Comparison of ENCODE assay signal across 17 cellular contexts in the genomic region with DNA sequence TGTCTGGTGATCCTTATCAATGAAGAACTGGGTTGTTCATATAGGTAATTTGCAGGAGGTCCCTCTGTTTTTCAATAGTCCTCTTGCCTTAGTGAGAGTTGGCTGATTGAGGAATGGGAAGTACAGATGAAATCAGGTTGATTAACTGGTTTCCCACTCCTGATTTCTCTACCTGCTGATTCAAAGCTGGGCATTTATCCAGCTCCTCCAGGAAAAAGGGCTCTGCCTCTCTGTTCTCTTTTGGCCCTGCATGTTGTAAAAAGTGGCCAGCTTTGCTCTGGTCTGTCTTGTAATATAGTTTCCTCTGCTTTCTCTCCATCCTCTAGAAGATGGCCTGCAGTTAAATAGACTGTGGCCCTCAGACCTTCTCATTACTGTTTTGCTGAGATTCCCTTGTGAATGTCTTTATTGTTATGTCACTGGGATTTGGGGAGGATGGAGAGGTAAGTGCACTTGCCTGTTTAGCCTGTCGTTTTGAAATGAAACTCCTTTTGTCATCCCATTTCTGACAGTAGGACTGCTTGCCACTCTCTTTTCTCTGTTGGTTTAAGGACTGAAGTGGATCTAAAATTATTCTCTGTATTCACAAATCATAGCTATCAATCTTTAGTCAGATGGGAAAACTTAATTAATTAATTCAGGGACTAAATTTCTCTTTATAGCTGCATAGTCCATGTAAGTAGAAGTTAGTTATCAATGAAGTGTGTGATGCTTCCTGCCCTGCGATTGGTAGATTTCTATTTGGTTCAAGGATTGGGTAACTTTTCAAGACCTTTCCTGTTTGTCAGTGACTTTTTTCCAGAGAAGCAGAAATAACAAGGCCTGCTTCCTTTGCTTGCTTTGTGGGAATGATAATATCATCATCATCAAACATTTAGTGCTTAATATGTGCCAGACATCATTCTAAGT. TPM values are rescaled to one million over a fixed set of nuclear protein-coding genes. Genes with fewer than 3 reads are reported as not detected.
A peak's percentile ranks its signal among the peaks of the same experiment; 100 is the strongest.
DNase-seq lines count a peak whose midpoint lies in the region; ATAC-seq and TF ChIP-seq lines count a peak whose summit lies in the region.
"Had no signal": no experiment of that assay in that cellular context is flagged by ENCODE, and none has a peak within 500 bp of the region (broad histone marks: within the 10 kb centered on the region; RNA-seq: fewer than 3 reads in every experiment).

No MANE protein-coding gene starts in this region.

- no peak overlapping the region for H3K18ac ChIP-seq in mesendoderm (ENCODE audit: low read length)

- peaks cover 9% of the 10 kb centered on the region for H3K4me1 ChIP-seq in CD4-positive, alpha-beta memory T cell (ENCODE audit: insufficient read depth, low read length)
- H3K4me1 ChIP-seq in mammary epithelial cell (ENCODE audit: insufficient read depth, low read length) (no peaks in the 10 kb centered on the region), mesendoderm (ENCODE audit: control insufficient read depth, low read depth, low read length) (no peaks in the 10 kb centered on the region)
- peaks cover 0 to 11% of the 10 kb centered on the region in 2 donors for H3K4me1 ChIP-seq in naive thymus-derived CD4-positive, alpha-beta T cell (ENCODE audit: control insufficient read depth in 2 of 2, insufficient read depth in 2 of 2, low read length in 2 of 2)
- H3K4me1 ChIP-seq: HAP-1, testis had no signal

- TF ChIP-seq CTCF in LNCaP clone FGC (IDR thresholded peaks at IDR 0.05; ENCODE audit: control insufficient read depth, extremely low read depth, insufficient read depth) = no peak
- no peak for TF ChIP-seq CTCF in mammary epithelial cell (conservative IDR thresholded peaks at IDR 0.05 in 1 of 2, IDR thresholded peaks at IDR 0.05 in 1 of 2; ENCODE audit: extremely low read depth in 1 of 2, insufficient read depth in 1 of 2, low read depth in 1 of 2, low read length in 2 of 2)

- H3K4me2 ChIP-seq in mammary epithelial cell (ENCODE audit: insufficient read depth, low read depth, low read length) (no peak overlapping the region), mesendoderm (ENCODE audit: low read length) (no peak overlapping the region)

- no peak overlapping the region for H2AFZ ChIP-seq in mammary epithelial cell (ENCODE audit: low read depth, low read length)

- dilution Hi-C loops in mammary epithelial cell (cut with HindIII; ENCODE audit: low sequenced_read_pairs) = no loop called here

- H3K27me3 ChIP-seq in CD4-positive, alpha-beta memory T cell (ENCODE audit: insufficient read depth, low read length) = no peaks in the 10 kb centered on the region
- H3K27me3 ChIP-seq in mammary epithelial cell (ENCODE audit: insufficient read depth, low read length) (no peaks in the 10 kb centered on the region), mesendoderm (ENCODE audit: insufficient read depth, low read length, poor library complexity) (no peaks in the 10 kb centered on the region)
- no peaks in the 10 kb centered on the region for H3K27me3 ChIP-seq in naive thymus-derived CD4-positive, alpha-beta T cell (ENCODE audit: control insufficient read depth in 2 of 2, insufficient read depth in 2 of 2, low read length in 2 of 2)
- H3K27me3 ChIP-seq: esophagus squamous epithelium, testis had no signal

- H3K79me2 ChIP-seq in mammary epithelial cell (ENCODE audit: insufficient read depth, low read length) = peaks cover 16% of the 10 kb centered on the region
- H3K79me2 ChIP-seq in mesendoderm (ENCODE audit: control insufficient read depth, insufficient read depth, low read length) = no peaks in the 10 kb centered on the region

- H3K36me3 Mint-ChIP-seq in CD4-positive, alpha-beta memory T cell = peaks cover 19 to 22% of the 10 kb centered on the region in 2 donors
- H3K36me3 Mint-ChIP-seq in naive thymus-derived CD4-positive, alpha-beta T cell = peaks cover 0 to 37% (median 18%) of the 10 kb centered on the region in 5 donors

- H2BK5ac ChIP-seq in mesendoderm (ENCODE audit: low read length) = no peak overlapping the region

- in situ Hi-C loops in mammary epithelial cell (cut with MboI; ENCODE audit: low sequenced_read_pairs in 2 of 2) = no loop called here

- intact Hi-C loops in CD4-positive, alpha-beta memory T cell (cut with micrococcal nuclease) = no loop called here
- intact Hi-C loops in mammary epithelial cell (cut with micrococcal nuclease) = no loop called here
- intact Hi-C loops in naive thymus-derived CD4-positive, alpha-beta T cell (cut with micrococcal nuclease) = no loop called here

- ATAC-seq in naive thymus-derived CD4-positive, alpha-beta T cell = no peak
- no peak for ATAC-seq in HG03378 (IDR thresholded peaks at IDR 0.05; ENCODE audit: unreplicated experiment)

- no peak overlapping the region for H3K27ac ChIP-seq in CD4-positive, alpha-beta memory T cell (ENCODE audit: low read depth, low read length)
- no peak overlapping the region for H3K27ac ChIP-seq in mammary epithelial cell (ENCODE audit: insufficient read depth, low read depth, low read length)
- no peak overlapping the region for H3K27ac ChIP-seq in naive thymus-derived CD4-positive, alpha-beta T cell (ENCODE audit: low read depth, low read length)
- H3K27ac ChIP-seq in mesendoderm (ENCODE audit: low read depth, low read length) = no peak overlapping the region
- H3K27ac ChIP-seq: testis had no signal

- no peaks in the 10 kb centered on the region for H3K36me3 ChIP-seq in CD4-positive, alpha-beta memory T cell (ENCODE audit: insufficient read depth, low read length)
- H3K36me3 ChIP-seq in mammary epithelial cell (ENCODE audit: insufficient read depth, low read length) (no peaks in the 10 kb centered on the region), mesendoderm (ENCODE audit: control insufficient read depth, insufficient read depth, low read length) (no peaks in the 10 kb centered on the region)
- H3K36me3 ChIP-seq in naive thymus-derived CD4-positive, alpha-beta T cell (ENCODE audit: control insufficient read depth in 2 of 3, insufficient read depth in 3 of 3, low read length in 3 of 3) = peaks cover 0 to 6% (median 0%) of the 10 kb centered on the region in 3 experiments
- H3K36me3 ChIP-seq: HAP-1 had no signal

- H4K5ac ChIP-seq in mesendoderm (ENCODE audit: low read length) = no peak overlapping the region

- peak overlapping the region in 4 of 7 donors; percentile 9 to 65 (median 50) for H3K27ac Mint-ChIP-seq in CD4-positive, alpha-beta memory T cell
- peak overlapping the region in 7 of 9 donors; percentile 5 to 72 (median 34) for H3K27ac Mint-ChIP-seq in naive thymus-derived CD4-positive, alpha-beta T cell

- H3K27me3 Mint-ChIP-seq in CD4-positive, alpha-beta memory T cell = no peaks in the 10 kb centered on the region
- no peaks in the 10 kb centered on the region for H3K27me3 Mint-ChIP-seq in naive thymus-derived CD4-positive, alpha-beta T cell

- no peak overlapping the region for H3K23ac ChIP-seq in mesendoderm (ENCODE audit: low read length)

- DNase-seq in CD4-positive, alpha-beta memory T cell = no peak
- DNase-seq in LNCaP clone FGC (ENCODE audit: low read depth) (peak; percentile 77), mammary epithelial cell (peak; percentile 49), mesenteric fat pad (ENCODE audit: low spot score) (no peak), mesendoderm (no peak), NCI-H82 (lab: John Stamatoyannopoulos, UW) (no peak)
- DNase-seq in naive thymus-derived CD4-positive, alpha-beta T cell = no peak
- DNase-seq: AML-193; amygdala; esophagus squamous epithelium; MV-4-11; NCI-H2081 treated with DMSO at 0.1 percent for 48 hours; stimulated activated CD4-positive, alpha-beta T cell treated with anti-CD3 and anti-CD28 coated beads, Interleukin-4, amount 100 ng/mL, for 24 hours; stimulated activated CD8-positive, alpha-beta memory T cell treated with anti-CD3 and anti-CD28 coated beads, Interleukin-4, amount 100 ng/mL, for 48 hours; testis had no signal

- no peak overlapping the region for H2BK15ac ChIP-seq in mesendoderm (replicated peaks; ENCODE audit: low read depth)

- no peaks in the 10 kb centered on the region for H4K20me1 ChIP-seq in mammary epithelial cell (ENCODE audit: insufficient read depth, low read length)

- no peak overlapping the region for H3K56ac ChIP-seq in mesendoderm (ENCODE audit: low read length)

- peaks cover 17 to 49% (median 23%) of the 10 kb centered on the region in 4 donors for H3K4me1 Mint-ChIP-seq in CD4-positive, alpha-beta memory T cell
- peaks cover 8 to 65% (median 53%) of the 10 kb centered on the region in 7 donors for H3K4me1 Mint-ChIP-seq in naive thymus-derived CD4-positive, alpha-beta T cell

- no TSS peak for BruUV-seq in mammary epithelial cell (replicated peaks; lab: Mats Ljungman, UMichigan)

- 74% methylated on average over 2 of the region's 2 CpGs for WGBS in mammary epithelial cell (ENCODE audit: low coverage, missing lambda C conversion rate)
- whole genome bisulfite sequencing in mesendoderm (ENCODE audit: extremely low coverage, insufficient coverage, low lambda C conversion rate) = no CpG with 5 or more reads among the region's 2 CpGs

- no peak overlapping the region for H4K8ac ChIP-seq in mesendoderm (ENCODE audit: low read depth, low read length)

- no peak overlapping the region for H2AK5ac ChIP-seq in mesendoderm (ENCODE audit: low read length)

- H3K9ac ChIP-seq in mammary epithelial cell (ENCODE audit: insufficient read depth, low read length) (no peak overlapping the region), mesendoderm (ENCODE audit: low read length) (no peak overlapping the region)

- H3K9me3 ChIP-seq in CD4-positive, alpha-beta memory T cell (ENCODE audit: control insufficient read depth in 1 of 2, low read length in 2 of 2) = no peaks in the 10 kb centered on the region
- no peaks in the 10 kb centered on the region for H3K9me3 ChIP-seq in mammary epithelial cell (replicated peaks; ENCODE audit: insufficient read depth, low read length)
- no peaks in the 10 kb centered on the region for H3K9me3 ChIP-seq in naive thymus-derived CD4-positive, alpha-beta T cell (ENCODE audit: control insufficient read depth in 2 of 3, low read length in 3 of 3)
- H3K9me3 ChIP-seq: esophagus squamous epithelium, HAP-1, testis had no signal

- H3K4me3 ChIP-seq in CD4-positive, alpha-beta memory T cell (ENCODE audit: low read length in 2 of 2) = no peak overlapping the region
- H3K4me3 ChIP-seq in LNCaP clone FGC (ENCODE audit: low read depth, low read length) (no peak overlapping the region), mammary epithelial cell (replicated peaks in 1 of 3; ENCODE audit: insufficient read depth in 1 of 3, low read depth in 2 of 3, low read length in 3 of 3) (no peak overlapping the region), mesendoderm (ENCODE audit: low read length) (no peak overlapping the region)
- no peak overlapping the region for H3K4me3 ChIP-seq in naive thymus-derived CD4-positive, alpha-beta T cell (ENCODE audit: low read length)
- H3K4me3 ChIP-seq: esophagus squamous epithelium, HAP-1, testis had no signal

- H2BK120ac ChIP-seq in mesendoderm (ENCODE audit: low read depth, low read length) = no peak overlapping the region

- H3K9me3 Mint-ChIP-seq in CD4-positive, alpha-beta memory T cell = peaks cover 0 to 2% (median 0%) of the 10 kb centered on the region in 8 donors
- H3K9me3 Mint-ChIP-seq in naive thymus-derived CD4-positive, alpha-beta T cell = peaks cover 0 to under 1% (median 0%) of the 10 kb centered on the region in 11 donors

- POLR2A ChIA-PET in CD4-positive, alpha-beta memory T cell (lab: Charles Lee; ENCODE audit: partially characterized antibody) = interaction anchor here (0.7 to 1.2 kb wide), 2 partner anchors 13 to 14 kb away, joined by 3 to 4 read pairs; no protein-coding TSS in a partner anchor
- POLR2A ChIA-PET in naive thymus-derived CD4-positive, alpha-beta T cell (lab: Charles Lee) = interaction anchor here (0.6 to 2.8 kb wide), 2 partner anchors 12 to 25 kb away, joined by 5 to 11 read pairs; no protein-coding TSS in a partner anchor

- peaks cover 1% of the 10 kb centered on the region for H3K79me1 ChIP-seq in mesendoderm (ENCODE audit: low read length)

- peak overlapping the region in 1 of 8 donors; percentile 61 for H3K4me3 Mint-ChIP-seq in CD4-positive, alpha-beta memory T cell
- H3K4me3 Mint-ChIP-seq in naive thymus-derived CD4-positive, alpha-beta T cell = peak overlapping the region in 3 of 10 donors; percentile 17 to 44 (median 37)

- no peak overlapping the region for H3K4ac ChIP-seq in mesendoderm (ENCODE audit: low read depth, low read length)

- CTCF ChIA-PET in CD4-positive, alpha-beta memory T cell (lab: Charles Lee; ENCODE audit: partially characterized antibody) = interaction anchor here (0.9 to 1.4 kb wide), 2 partner anchors 12 to 55 kb away, joined by 3 read pairs; no protein-coding TSS in a partner anchor
- CTCF ChIA-PET in mammary epithelial cell (lab: Charles Lee; ENCODE audit: low non-redundant PET) = no interaction called here
- CTCF ChIA-PET in naive thymus-derived CD4-positive, alpha-beta T cell (lab: Charles Lee) = no interaction called here

RNA-seq across cellular contexts. Expression of a gene that starts 28.5 kb away (rescaled TPM):
- 10 to 100 TPM; 46.3 to 48.2 TPM for total RNA-seq in CD4-positive, alpha-beta memory T cell
- 1 to 10 TPM; 3.5 to 7.5 TPM for polyA plus RNA-seq in CD4-positive, alpha-beta memory T cell
- total RNA-seq in mammary epithelial cell (10 to 100 TPM; 11.3 to 13.0 TPM), mesenteric fat pad (37.7 TPM)
- polyA plus RNA-seq in mammary epithelial cell = 4.5 TPM
- 11.9 TPM for polyA minus RNA-seq in mammary epithelial cell
- 10 to 100 TPM; 11.7 to 57.2 (median 38.0) TPM for total RNA-seq in naive thymus-derived CD4-positive, alpha-beta T cell
- polyA plus RNA-seq in naive thymus-derived CD4-positive, alpha-beta T cell = 1 to 10 TPM; 5.3 to 9.0 TPM
- 25.6 TPM for polyA plus RNA-seq in mesendoderm (2013, experiment 1 of 2)
- polyA plus RNA-seq in mesendoderm (2013, experiment 2 of 2) = 24.6 TPM

Comparison
In these comparisons a context has a peak if more than half of its experiments do, and no peak if none do; other contexts are left out.
1. DNase-seq: peak in LNCaP clone FGC (single experiment) and mammary epithelial cell (single experiment); none in CD4-positive, alpha-beta memory T cell (0 of 5), naive thymus-derived CD4-positive, alpha-beta T cell (0 of 9), mesenteric fat pad (single experiment), mesendoderm (single experiment) and NCI-H82 (single experiment).